Comparison of ENCODE assay signal across 18 cellular contexts in genomic region chr9:108869092-108869725, GRCh38. TPM values are rescaled to one million over a fixed set of nuclear protein-coding genes. Genes with fewer than 3 reads are reported as not detected.
A peak's percentile ranks its signal among the peaks of the same experiment; 100 is the strongest.
DNase-seq lines count a peak whose midpoint lies in the region; ATAC-seq, FAIRE-seq and TF ChIP-seq lines count a peak whose summit lies in the region.
"Had no signal": no experiment of that assay in that cellular context is flagged by ENCODE, and none has a peak within 500 bp of the region (broad histone marks: within the 10 kb centered on the region; RNA-seq: fewer than 3 reads in every experiment).

No MANE protein-coding gene starts in this region.

- WGBS in A549 (ENCODE audit: missing lambda C conversion rate): 78% methylated on average over 3 of the region's 3 CpGs

- POLR2A ChIA-PET in A549 (lab: Yijun Ruan, JAX): no interaction called here

- TF ChIP-seq RAD21 in A549 (conservative IDR thresholded peaks at IDR 0.05 in 1 of 2, IDR thresholded peaks at IDR 0.05 in 1 of 2): no peak

- peak overlapping the region; percentile 9; the same call in 2 of the 3 replicates for H3K4me2 ChIP-seq in A549
- H3K4me2 ChIP-seq: KMS-11 had no signal

- H3K4me1 ChIP-seq in A549 (peaks cover 14% of the 10 kb centered on the region), left lung (no peaks in the 10 kb centered on the region)
- H3K4me1 ChIP-seq: vagina had no signal

- TF ChIP-seq POLR2A in A549 (IDR thresholded peaks at IDR 0.05; ENCODE audit: low read length) (no peak), GM12891 (IDR thresholded peaks at IDR 0.05; ENCODE audit: low read depth, low read length) (no peak)

- H3K9me3 ChIP-seq in A549 (peaks cover 9% of the 10 kb centered on the region), left lung (no peaks in the 10 kb centered on the region)

- no peak for TF ChIP-seq EP300 in A549 (IDR thresholded peaks at IDR 0.05)

- peak; percentile 22 to 42 for DNase-seq in A549 (ENCODE audit: low read depth in 1 of 2, low spot score in 1 of 2)
- DNase-seq in HS-5 (ENCODE audit: low read depth): peak; percentile 43
- DNase-seq in cardiac fibroblast (ENCODE audit: low read depth in 2 of 2): peak; percentile 15 to 67
- DNase-seq in left lung: no peak
- no peak for DNase-seq in OCI-M1 (lab: John Stamatoyannopoulos, UW)
- no peak for DNase-seq in GM12891 (ENCODE audit: insufficient read length, low spot score)
- DNase-seq: activated CD4-positive, alpha-beta memory T cell treated with anti-CD3 and anti-CD28 coated beads, Interleukin-2, amount 10 ng/mL, durations not matched to agents 7 days and 5 days; left colon; stimulated activated CD8-positive, alpha-beta memory T cell treated with anti-CD3 and anti-CD28 coated beads, Interleukin-4, amount 100 ng/mL, for 48 hours; T-helper 2 cell had no signal

- FAIRE-seq in A549 (lab: Jason Lieb, UNC) (no peak), GM12891 (lab: Jason Lieb, UNC) (no peak)
- FAIRE-seq: frontal cortex, GM18507 had no signal

- H3K27me3 ChIP-seq in left lung: no peaks in the 10 kb centered on the region
- H3K27me3 ChIP-seq: vagina had no signal

- H3K27ac ChIP-seq in A549: peak overlapping the region; percentile 31 to 42; a peak in 2 of 6 replicates
- H3K27ac ChIP-seq in left lung: no peak overlapping the region
- H3K27ac ChIP-seq: KMS-11, vagina had no signal

- TF ChIP-seq CTCF in A549 (IDR thresholded peaks at IDR 0.05) (no peak), cardiac fibroblast (IDR thresholded peaks at IDR 0.05; ENCODE audit: low read depth, low read length) (no peak), left lung (IDR thresholded peaks at IDR 0.05) (no peak)

- peak; percentile 75 to 86; a peak in 4 of 6 replicates for ATAC-seq in A549
- ATAC-seq in left lung: peak; percentile 75
- ATAC-seq in GM18520 (IDR thresholded peaks at IDR 0.05; ENCODE audit: unreplicated experiment): no peak
- no peak for ATAC-seq in GM21717 (IDR thresholded peaks at IDR 0.05; ENCODE audit: unreplicated experiment)
- ATAC-seq: left colon had no signal

- CTCF ChIA-PET in A549 (lab: Yijun Ruan, JAX): interaction anchor here (0.8 to 1.9 kb wide), 3 partner anchors 8 to 82 kb away, joined by 3 to 6 read pairs (median 4); no protein-coding TSS in a partner anchor

- peaks cover 0 to 52% of the 10 kb centered on the region in 2 donors for H3K36me3 ChIP-seq in left lung

- intact Hi-C loops in left lung (cut with DNase I): no loop called here

- H3K4me3 ChIP-seq in A549 (no peak overlapping the region), cardiac fibroblast (replicated peaks in 1 of 2; ENCODE audit: low read depth in 2 of 2, low read length in 2 of 2) (no peak overlapping the region), left lung (no peak overlapping the region)
- H3K4me3 ChIP-seq: vagina had no signal

TF ChIP-seq in A549, 52 proteins besides CTCF, POLR2A, EP300 and RAD21:
- no peak for TF ChIP-seq HOXA7 (CRISPR knock-in tag; IDR thresholded peaks at IDR 0.05)
- TF ChIP-seq FOXS1 (CRISPR knock-in tag; IDR thresholded peaks at IDR 0.05): no peak

TF ChIP-seq in GM12891, 5 proteins besides CTCF, POLR2A, EP300 and RAD21:
- no peak for TF ChIP-seq POU2F2 (IDR thresholded peaks at IDR 0.05; ENCODE audit: low read depth, low read length)
- TF ChIP-seq PAX5 (IDR thresholded peaks at IDR 0.05; ENCODE audit: insufficient read depth, low read length, severe bottlenecking): no peak
- TF ChIP-seq POLR2AphosphoS5 (IDR thresholded peaks at IDR 0.05; ENCODE audit: low read depth, low read length): no peak
- TF ChIP-seq TAF1 (IDR thresholded peaks at IDR 0.05; ENCODE audit: low read depth, low read length): no peak
- TF ChIP-seq SPI1 (IDR thresholded peaks at IDR 0.05; ENCODE audit: low read depth, low read length): no peak

RNA-seq across cellular contexts. Expression of gene ACTL7A, which starts 7.1 kb away (rescaled TPM):
- polyA plus RNA-seq in A549 (2011; rRNA removed): not detected in 2 replicates
- not detected in 2 replicates for polyA plus RNA-seq in A549 (2012; cell fraction: cytosol; rRNA removed)
- not detected in 2 replicates for polyA plus RNA-seq in A549 (2012; cell fraction: nucleus; rRNA removed)
- polyA plus RNA-seq in A549 (2017; fragmentation: RNase III; extraction: RNeasy Plus Mini Kit Qiagen cat#74134 plus additional on column Dnase treatment): not detected in 3 replicates
- polyA minus RNA-seq in A549 (2011; rRNA and poly(A)+ RNA removed): not detected in 2 replicates
- total RNA-seq in left lung: not detected
- polyA plus RNA-seq in GM12891 (2012; ENCODE audit: low read depth, missing spikeins): not detected
- total RNA-seq: activated CD4-positive, alpha-beta memory T cell treated with anti-CD3 and anti-CD28 coated beads, Interleukin-2, amount 10 ng/mL, durations not matched to agents 7 days and 5 days; Daoy; frontal cortex; left colon; OCI-LY7; vagina had no signal

RNA-seq across cellular contexts. Expression of gene ACTL7B, which starts 13.4 kb away (rescaled TPM):
- polyA plus RNA-seq in A549 (2011; rRNA removed) (not detected in 2 replicates), A549 (2017; fragmentation: RNase III; extraction: RNeasy Plus Mini Kit Qiagen cat#74134 plus additional on column Dnase treatment) (not detected in 3 replicates)
- polyA plus RNA-seq in A549 (2012; cell fraction: cytosol; rRNA removed): 0.01 TPM in 2 replicates
- 0.11 and 0.25 TPM in 2 replicates for polyA plus RNA-seq in A549 (2012; cell fraction: nucleus; rRNA removed)
- 0.10 TPM in 1 of 2 replicates, not detected in the other for polyA minus RNA-seq in A549 (2011; rRNA and poly(A)+ RNA removed)
- not detected for total RNA-seq in left lung
- polyA plus RNA-seq in GM12891 (2012; ENCODE audit: low read depth, missing spikeins): 0.04 TPM
- total RNA-seq: activated CD4-positive, alpha-beta memory T cell treated with anti-CD3 and anti-CD28 coated beads, Interleukin-2, amount 10 ng/mL, durations not matched to agents 7 days and 5 days; Daoy; frontal cortex; left colon; OCI-LY7; vagina had no signal

Comparison
In these comparisons a context has a peak if more than half of its experiments do, and no peak if none do; other contexts are left out.
1. ATAC-seq: peak in A549 (2 of 2) and left lung (single experiment); none in GM18520 (single experiment) and GM21717 (single experiment).
2. DNase-seq: peak in A549 (2 of 2), HS-5 (single experiment) and cardiac fibroblast (2 of 2); none in left lung (0 of 2), OCI-M1 (single experiment) and GM12891 (single experiment).
3. H3K27ac ChIP-seq: peak in A549 (2 of 2); none in left lung (0 of 2).